Comparison of ENCODE assay signal across 14 cellular contexts in the genomic region with DNA sequence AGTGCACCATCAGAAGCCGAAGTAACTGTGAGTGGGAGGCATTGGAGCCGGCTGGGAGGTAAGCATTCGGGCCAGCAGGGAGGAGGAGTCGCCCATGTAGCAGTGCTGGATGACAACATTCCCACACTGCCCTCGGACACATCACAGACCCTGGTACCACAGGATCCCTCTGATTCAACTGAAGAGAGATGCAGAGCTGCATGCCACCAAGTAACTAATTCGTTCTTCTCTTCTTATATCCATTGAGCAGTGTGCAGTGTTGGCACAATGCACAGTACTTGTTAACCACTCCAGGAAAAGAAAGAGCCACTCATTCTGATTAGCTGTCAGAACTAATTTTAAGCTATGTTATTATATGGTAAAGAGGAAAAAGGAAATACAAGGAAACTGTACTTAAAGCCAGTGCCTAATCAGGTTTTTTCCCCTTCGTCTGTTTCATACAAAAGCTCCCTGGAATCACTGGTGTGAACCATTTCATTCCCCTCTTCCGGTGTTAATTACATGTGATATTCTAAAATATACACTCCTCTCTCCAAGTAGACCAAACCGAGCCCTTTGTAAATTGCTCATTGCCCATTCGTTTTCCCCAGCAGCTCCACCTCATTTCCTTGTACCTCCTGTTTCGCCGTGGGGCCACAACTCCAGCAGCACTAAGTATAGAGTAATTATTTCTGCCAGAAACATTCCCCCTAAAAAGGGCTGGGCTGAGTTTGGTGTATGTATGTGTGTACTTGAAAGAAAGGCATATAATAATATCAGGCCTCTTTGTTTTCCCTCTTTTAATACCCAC. TPM values are rescaled to one million over a fixed set of nuclear protein-coding genes. Genes with fewer than 3 reads are reported as not detected.
A peak's percentile ranks its signal among the peaks of the same experiment; 100 is the strongest.
DNase-seq lines count a peak whose midpoint lies in the region; ATAC-seq and TF ChIP-seq lines count a peak whose summit lies in the region.
"Had no signal": no experiment of that assay in that cellular context is flagged by ENCODE, and none has a peak within 500 bp of the region (broad histone marks: within the 10 kb centered on the region; RNA-seq: fewer than 3 reads in every experiment).

No MANE protein-coding gene starts in this region.

- in situ Hi-C loops in HAP-1 (cut with MboI; ENCODE audit: low sequenced_read_pairs): no loop called here

- ATAC-seq in left ventricle myocardium superior: peak; percentile 33

- H3K4me3 ChIP-seq in MG63: no peak overlapping the region
- H3K4me3 ChIP-seq in smooth muscle cell: no peak overlapping the region
- no peak overlapping the region for H3K4me3 ChIP-seq in adrenal gland
- H3K4me3 ChIP-seq in endodermal cell (ENCODE audit: low read length): no peak overlapping the region
- no peak overlapping the region for H3K4me3 ChIP-seq in HAP-1
- H3K4me3 ChIP-seq: SJSA1 had no signal

- peaks cover 8% of the 10 kb centered on the region for H3F3A ChIP-seq in smooth muscle cell (ENCODE audit: low read depth)

- H3K27me3 ChIP-seq in MG63: no peaks in the 10 kb centered on the region
- H3K27me3 ChIP-seq in smooth muscle cell (ENCODE audit: low read depth): no peaks in the 10 kb centered on the region
- no peaks in the 10 kb centered on the region for H3K27me3 ChIP-seq in adrenal gland
- no peaks in the 10 kb centered on the region for H3K27me3 ChIP-seq in endodermal cell (ENCODE audit: control insufficient read depth, insufficient read depth, low read length, poor library complexity, severe bottlenecking)
- peaks cover 2% of the 10 kb centered on the region; the same call in 1 of the 2 replicates for H3K27me3 ChIP-seq in HAP-1 (ENCODE audit: low read depth)
- H3K27me3 ChIP-seq: neutrophil, SJSA1 had no signal

- H3K9me3 ChIP-seq in MG63: no peaks in the 10 kb centered on the region
- H3K9me3 ChIP-seq in smooth muscle cell (replicated peaks; ENCODE audit: low read depth): no peaks in the 10 kb centered on the region
- no peaks in the 10 kb centered on the region for H3K9me3 ChIP-seq in adrenal gland (replicated peaks in 1 of 3)
- no peaks in the 10 kb centered on the region for H3K9me3 ChIP-seq in endodermal cell (ENCODE audit: control insufficient read depth, low read length)
- H3K9me3 ChIP-seq in HAP-1: no peaks in the 10 kb centered on the region
- H3K9me3 ChIP-seq: neutrophil, SJSA1 had no signal

- TF ChIP-seq POLR2A in adrenal gland (IDR thresholded peaks at IDR 0.05): no peak

- 63% methylated on average over 12 of the region's 12 CpGs for WGBS in smooth muscle cell (ENCODE audit: low lambda C conversion rate)
- 80 to 90% (median 88%) methylated on average over 12 of the region's 12 CpGs for WGBS in adrenal gland, 4 donors
- 88 to 92% methylated on average over 9 to 12 of the region's 12 CpGs for WGBS in endodermal cell (ENCODE audit: insufficient coverage in 1 of 2, insufficient read length in 1 of 2), 2 experiments

- peaks cover 36% of the 10 kb centered on the region for H3K4me1 Mint-ChIP-seq in activated naive CD8-positive, alpha-beta T cell treated with anti-CD3 and anti-CD28 coated beads for 36 hours
- peaks cover 14% of the 10 kb centered on the region for H3K4me1 Mint-ChIP-seq in endodermal cell

- intact Hi-C loops in left ventricle myocardium superior (cut with micrococcal nuclease) (no loop called here), adrenal gland (cut with DNase I) (no loop called here)

- peak overlapping the region; percentile 27 for H3K4me2 ChIP-seq in smooth muscle cell

- peaks cover 2% of the 10 kb centered on the region for H3K36me3 Mint-ChIP-seq in activated naive CD8-positive, alpha-beta T cell treated with anti-CD3 and anti-CD28 coated beads for 36 hours
- no peaks in the 10 kb centered on the region for H3K36me3 Mint-ChIP-seq in endodermal cell (ENCODE audit: low read depth)

- peaks cover 28% of the 10 kb centered on the region for H3K4me1 ChIP-seq in smooth muscle cell (ENCODE audit: low read depth)
- H3K4me1 ChIP-seq in adrenal gland (replicated peaks in 1 of 2): peaks cover 0 to 17% of the 10 kb centered on the region in 2 donors
- no peaks in the 10 kb centered on the region for H3K4me1 ChIP-seq in endodermal cell (ENCODE audit: control insufficient read depth, insufficient read depth, low read length)
- H3K4me1 ChIP-seq in HAP-1: no peaks in the 10 kb centered on the region

- H3K27me3 Mint-ChIP-seq in activated naive CD8-positive, alpha-beta T cell treated with anti-CD3 and anti-CD28 coated beads for 36 hours: no peaks in the 10 kb centered on the region
- H3K27me3 Mint-ChIP-seq in endodermal cell (ENCODE audit: insufficient read depth): no peaks in the 10 kb centered on the region

- no peak for TF ChIP-seq CTCF in smooth muscle cell (IDR thresholded peaks at IDR 0.05; ENCODE audit: borderline replicate concordance, insufficient read depth, poor library complexity, severe bottlenecking)
- no peak for TF ChIP-seq CTCF in adrenal gland (IDR thresholded peaks at IDR 0.05)
- no peak for TF ChIP-seq CTCF in endodermal cell (conservative IDR thresholded peaks at IDR 0.05)

- peak overlapping the region; percentile 74 for H3K27ac ChIP-seq in smooth muscle cell (ENCODE audit: low read depth)
- no peak overlapping the region for H3K27ac ChIP-seq in adrenal gland
- H3K27ac ChIP-seq in endodermal cell (ENCODE audit: low read depth, low read length): no peak overlapping the region
- H3K27ac ChIP-seq: neutrophil, SJSA1, WERI-Rb-1 had no signal

- H3K9me3 Mint-ChIP-seq in activated naive CD8-positive, alpha-beta T cell treated with anti-CD3 and anti-CD28 coated beads for 36 hours: peaks cover 4% of the 10 kb centered on the region
- no peaks in the 10 kb centered on the region for H3K9me3 Mint-ChIP-seq in endodermal cell
- H3K9me3 Mint-ChIP-seq: activated T-helper 2 cell treated with anti-CD3 and anti-CD28 coated beads, Interferon-gamma antibody, Interleukin-2, Interleukin-4, amounts not matched to agents 10 μg/mL and 5 μg/mL and 100 μg/mL, durations not matched to agents 14 hours and 24 hours and 36 hours had no signal

- no peak overlapping the region for H3K4me3 Mint-ChIP-seq in activated naive CD8-positive, alpha-beta T cell treated with anti-CD3 and anti-CD28 coated beads for 36 hours
- H3K4me3 Mint-ChIP-seq in endodermal cell: no peak overlapping the region

- peak overlapping the region; percentile 86 for H3K27ac Mint-ChIP-seq in activated naive CD8-positive, alpha-beta T cell treated with anti-CD3 and anti-CD28 coated beads for 36 hours
- no peak overlapping the region for H3K27ac Mint-ChIP-seq in endodermal cell
- H3K27ac Mint-ChIP-seq: activated T-helper 2 cell treated with anti-CD3 and anti-CD28 coated beads, Interferon-gamma antibody, Interleukin-2, Interleukin-4, amounts not matched to agents 10 μg/mL and 5 μg/mL and 100 μg/mL, durations not matched to agents 14 hours and 24 hours and 36 hours had no signal

- DNase-seq in MG63 (peak; percentile 35), left ventricle myocardium superior (peak; percentile 31), smooth muscle cell (lab: John Stamatoyannopoulos, UW; ENCODE audit: unreplicated experiment) (no peak), adrenal gland (no peak), LoVo (ENCODE audit: low spot score) (no peak), endodermal cell (no peak), HAP-1 (ENCODE audit: low spot score in 2 of 2) (no peak)
- DNase-seq in activated naive CD8-positive, alpha-beta T cell treated with anti-CD3 and anti-CD28 coated beads for 36 hours: no peak
- DNase-seq: cerebellar nuclear complex, NCI-H748 treated with DMSO at 0.1 percent for 48 hours, WERI-Rb-1 had no signal

- H3K9ac ChIP-seq in smooth muscle cell (ENCODE audit: low read depth) (no peak overlapping the region), endodermal cell (ENCODE audit: extremely low read depth, low read length, poor library complexity, severe bottlenecking) (no peak overlapping the region)

- no peaks in the 10 kb centered on the region for H3K79me2 ChIP-seq in smooth muscle cell (ENCODE audit: low read depth)

- peak overlapping the region; percentile 7 for H2AFZ ChIP-seq in smooth muscle cell (ENCODE audit: low read depth)

- no peaks in the 10 kb centered on the region for H4K20me1 ChIP-seq in smooth muscle cell (ENCODE audit: low read depth)

- H3K36me3 ChIP-seq in MG63 (no peaks in the 10 kb centered on the region), smooth muscle cell (ENCODE audit: low read depth) (no peaks in the 10 kb centered on the region), adrenal gland (replicated peaks in 1 of 2) (no peaks in the 10 kb centered on the region), endodermal cell (ENCODE audit: control insufficient read depth, insufficient read depth, low read length) (no peaks in the 10 kb centered on the region), HAP-1 (replicated peaks) (no peaks in the 10 kb centered on the region)
- H3K36me3 ChIP-seq: neutrophil, SJSA1, WERI-Rb-1 had no signal

RNA-seq across cellular contexts. Expression of gene ADTRP, which starts 32.4 kb away (rescaled TPM):
- 1.5 and 2.1 TPM in 2 replicates for total RNA-seq in MG63 (2014; rRNA removed; shearing (Covaris generic); ENCODE audit: low replicate concordance)
- 10 to 100 TPM; 29.1 to 31.5 TPM for total RNA-seq in activated naive CD8-positive, alpha-beta T cell treated with anti-CD3 and anti-CD28 coated beads for 36 hours
- total RNA-seq in left ventricle myocardium superior (not detected), smooth muscle cell (0.54 and 0.67 TPM in 2 replicates), adrenal gland (1 to 10 TPM in 1 of 8 donors, under 1 TPM in 2, not detected in 5; 0.27 to 1.1 (median 0.84) TPM), endodermal cell (under 1 TPM; 0.20 to 0.29 TPM)
- polyA plus RNA-seq in smooth muscle cell (0.64 and 1.1 TPM in 2 replicates), adrenal gland (under 1 TPM; 0.20 to 0.56 (median 0.35) TPM)
- polyA plus RNA-seq in endodermal cell (2013, experiment 1 of 2): 0.43 TPM
- 0.58 TPM for polyA plus RNA-seq in endodermal cell (2013, experiment 2 of 2)

Comparison
In these comparisons a context has a peak if more than half of its experiments do, and no peak if none do; other contexts are left out.
1. DNase-seq: peak in MG63 (single experiment) and left ventricle myocardium superior (single experiment); none in activated naive CD8-positive, alpha-beta T cell treated with anti-CD3 and anti-CD28 coated beads for 36 hours (single experiment), smooth muscle cell (single experiment), adrenal gland (0 of 7), LoVo (single experiment), endodermal cell (single experiment) and HAP-1 (0 of 2).